In genomic region chr12:68976304-68976915, GRCh38 we compare ENCODE assay signal across 27 cellular contexts. TPM values are rescaled to one million over a fixed set of nuclear protein-coding genes. Genes with fewer than 3 reads are reported as not detected.
A peak's percentile ranks its signal among the peaks of the same experiment; 100 is the strongest.
DNase-seq lines count a peak whose midpoint lies in the region; ATAC-seq, FAIRE-seq and TF ChIP-seq lines count a peak whose summit lies in the region.
"Had no signal": no experiment of that assay in that cellular context is flagged by ENCODE, and none has a peak within 500 bp of the region (broad histone marks: within the 10 kb centered on the region; RNA-seq: fewer than 3 reads in every experiment).

No MANE protein-coding gene starts in this region.

- H3K4me3 ChIP-seq in smooth muscle cell: no peak overlapping the region
- H3K4me3 ChIP-seq: GM23338 had no signal

- no peak for FAIRE-seq in D721Med (lab: Jason Lieb, UNC)
- FAIRE-seq: GM18507 had no signal

- H3K9me3 ChIP-seq in smooth muscle cell (replicated peaks; ENCODE audit: low read depth): no peaks in the 10 kb centered on the region

- no peak overlapping the region for H3K4me2 ChIP-seq in smooth muscle cell
- H3K4me2 ChIP-seq: GM23338 had no signal

- no peaks in the 10 kb centered on the region for H3K36me3 ChIP-seq in smooth muscle cell (ENCODE audit: low read depth)

- ATAC-seq in GM19452 (IDR thresholded peaks at IDR 0.05; ENCODE audit: unreplicated experiment): peak; percentile 74
- ATAC-seq in stimulated activated naive CD8-positive, alpha-beta T cell treated with anti-CD3 and anti-CD28 coated beads, Interleukin-15, amount 100 ng/mL, for 72 hours: no peak
- ATAC-seq: GM23338; left colon; natural killer cell treated with Interleukin-12 subunit alpha and Interleukin-12 subunit beta and Interleukin-15 and Interleukin-18, amount 100 ng/mL, for 72 hours had no signal

- peaks cover 9% of the 10 kb centered on the region for H3K27me3 Mint-ChIP-seq in stimulated activated naive CD8-positive, alpha-beta T cell treated with anti-CD3 and anti-CD28 coated beads, Interleukin-15, amount 100 ng/mL, for 72 hours
- H3K27me3 Mint-ChIP-seq: stimulated activated naive B cell treated with anti-CD40 and anti-IgM and Interleukin-4, amounts not matched to agents 10 μg/mL and 1 μg/mL and 100 μg/mL, for 72 hours; type B pancreatic cell had no signal

- H3K27ac Mint-ChIP-seq in stimulated activated naive CD8-positive, alpha-beta T cell treated with anti-CD3 and anti-CD28 coated beads, Interleukin-15, amount 100 ng/mL, for 72 hours: no peak overlapping the region
- H3K27ac Mint-ChIP-seq: activated CD4-positive, alpha-beta memory T cell treated with anti-CD3 and anti-CD28 coated beads, Interleukin-2, amount 10 ng/mL, durations not matched to agents 7 days and 5 days; GM23338; natural killer cell treated with Interleukin-12 subunit alpha and Interleukin-12 subunit beta and Interleukin-15 and Interleukin-18, amount 100 ng/mL, for 72 hours; stimulated activated naive B cell treated with anti-CD40 and anti-IgM and Interleukin-4, amounts not matched to agents 10 μg/mL and 1 μg/mL and 100 μg/mL, for 72 hours; type B pancreatic cell had no signal

- H3K4me3 Mint-ChIP-seq in stimulated activated naive CD8-positive, alpha-beta T cell treated with anti-CD3 and anti-CD28 coated beads, Interleukin-15, amount 100 ng/mL, for 72 hours: no peak overlapping the region
- H3K4me3 Mint-ChIP-seq: activated CD4-positive, alpha-beta memory T cell treated with anti-CD3 and anti-CD28 coated beads, Interleukin-2, amount 10 ng/mL, durations not matched to agents 7 days and 5 days; central memory CD8-positive, alpha-beta T cell; GM23338; natural killer cell treated with Interleukin-12 subunit alpha and Interleukin-12 subunit beta and Interleukin-15 and Interleukin-18, amount 100 ng/mL, for 72 hours; stimulated activated naive B cell treated with anti-CD40 and anti-IgM and Interleukin-4, amounts not matched to agents 10 μg/mL and 1 μg/mL and 100 μg/mL, for 72 hours; type B pancreatic cell had no signal

- WGBS in smooth muscle cell (ENCODE audit: low lambda C conversion rate): 97% methylated on average over 2 of the region's 2 CpGs

- DNase-seq in left kidney (ENCODE audit: low read depth, low spot score) (peak; percentile 51), substantia nigra (lab: John Stamatoyannopoulos, UW) (no peak), D721Med (ENCODE audit: insufficient read length, low spot score) (no peak), smooth muscle cell (lab: John Stamatoyannopoulos, UW; ENCODE audit: unreplicated experiment) (no peak)
- no peak for DNase-seq in stimulated activated naive CD8-positive, alpha-beta T cell treated with anti-CD3 and anti-CD28 coated beads, Interleukin-15, amount 100 ng/mL, for 72 hours
- DNase-seq: activated CD4-positive, alpha-beta memory T cell treated with anti-CD3 and anti-CD28 coated beads, Interleukin-2, amount 10 ng/mL, durations not matched to agents 7 days and 5 days; activated CD4-positive, CD25-positive, alpha-beta regulatory T cell; activated naive CD4-positive, alpha-beta T cell treated with Interleukin-2 at 50 U/mL for 16 hours; activated T-cell treated with anti-CD3 and anti-CD28 coated beads, Interleukin-2, amount 50 U/mL, for 1 hour; aorta; erythroblast; foreskin melanocyte; left colon; NCI-H1417; NCI-H510A; posterior cingulate gyrus; RPMI8226; stimulated activated CD4-positive, alpha-beta T cell treated with anti-CD3 and anti-CD28 coated beads, Interleukin-2, amount 100 ng/mL, for 24 hours; stimulated activated naive B cell treated with anti-CD40 and anti-IgM and Interleukin-4, amounts not matched to agents 10 μg/mL and 1 μg/mL and 100 μg/mL, for 72 hours; T-helper 9 cell had no signal

- H3F3A ChIP-seq in smooth muscle cell (ENCODE audit: low read depth): no peaks in the 10 kb centered on the region

- H2AFZ ChIP-seq in smooth muscle cell (ENCODE audit: low read depth): no peak overlapping the region

- H3K27ac ChIP-seq in angular gyrus (ENCODE audit: low read depth, low read length) (peak overlapping the region; percentile 95), substantia nigra (ENCODE audit: low read depth, low read length, poor library complexity, severe bottlenecking) (peak overlapping the region; percentile 92), smooth muscle cell (ENCODE audit: low read depth) (no peak overlapping the region)

- no peak overlapping the region for H3K9ac ChIP-seq in smooth muscle cell (ENCODE audit: low read depth)

- H3K4me1 Mint-ChIP-seq in stimulated activated naive CD8-positive, alpha-beta T cell treated with anti-CD3 and anti-CD28 coated beads, Interleukin-15, amount 100 ng/mL, for 72 hours: peaks cover 9% of the 10 kb centered on the region
- H3K4me1 Mint-ChIP-seq: central memory CD8-positive, alpha-beta T cell had no signal

- no peaks in the 10 kb centered on the region for H3K79me2 ChIP-seq in smooth muscle cell (ENCODE audit: low read depth)

- peaks cover 0 to 6% of the 10 kb centered on the region in 2 donors for H3K9me3 Mint-ChIP-seq in stimulated activated naive CD8-positive, alpha-beta T cell treated with anti-CD3 and anti-CD28 coated beads, Interleukin-15, amount 100 ng/mL, for 72 hours
- H3K9me3 Mint-ChIP-seq: activated CD4-positive, alpha-beta memory T cell treated with anti-CD3 and anti-CD28 coated beads, Interleukin-2, amount 10 ng/mL, durations not matched to agents 7 days and 5 days; central memory CD8-positive, alpha-beta T cell; GM23338; type B pancreatic cell had no signal

- TF ChIP-seq CTCF in D721Med (IDR thresholded peaks at IDR 0.05; ENCODE audit: insufficient read depth, missing control alignments): no peak
- TF ChIP-seq CTCF in smooth muscle cell (IDR thresholded peaks at IDR 0.05; ENCODE audit: borderline replicate concordance, insufficient read depth, poor library complexity, severe bottlenecking): no peak

- H4K20me1 ChIP-seq in smooth muscle cell (ENCODE audit: low read depth): no peaks in the 10 kb centered on the region

- no peaks in the 10 kb centered on the region for H3K27me3 ChIP-seq in smooth muscle cell (ENCODE audit: low read depth)

- H3K4me1 ChIP-seq in smooth muscle cell (ENCODE audit: low read depth): no peaks in the 10 kb centered on the region

RNA-seq across cellular contexts. Expression of gene CPM, which starts 43.4 kb away (rescaled TPM):
- 0.22 and 6.2 TPM in 2 replicates for total RNA-seq in smooth muscle cell
- polyA plus RNA-seq in smooth muscle cell: 0.57 and 1.2 TPM in 2 replicates
